ENCODE assay signal across 8 cellular contexts in genomic region chr1:15524283-15525042, GRCh38. TPM values are rescaled to one million over a fixed set of nuclear protein-coding genes. Genes with fewer than 3 reads are reported as not detected.
DNase-seq lines count a peak whose midpoint lies in the region; ATAC-seq and TF ChIP-seq lines count a peak whose summit lies in the region.

No MANE protein-coding gene starts in this region.

- no peaks in the 10 kb centered on the region for H3K36me3 ChIP-seq in aorta (ENCODE audit: control insufficient read depth in 1 of 2, insufficient read depth in 2 of 2, low read length in 1 of 2)

- H3K4me3 ChIP-seq in astrocyte of the cerebellum (ENCODE audit: low read depth, low read length): peak overlapping the region; percentile 58
- H3K4me3 ChIP-seq in aorta (ENCODE audit: low read length in 2 of 2): peak overlapping the region; percentile 88 to 91

- intact Hi-C loops in aorta (cut with DNase I): loop anchor here (5.0 to 10.0 kb wide), 2 partner anchors 93 to 200 kb away; partner anchors contain the start of gene DDI2 (in 1 of the 2)

- H3K27me3 ChIP-seq in aorta (ENCODE audit: control insufficient read depth in 1 of 2, insufficient read depth in 2 of 2, low read length in 1 of 2): no peaks in the 10 kb centered on the region

- H3K4me1 ChIP-seq in aorta (ENCODE audit: control insufficient read depth in 1 of 2, insufficient read depth in 2 of 2, low read length in 2 of 2): no peaks in the 10 kb centered on the region

- peak overlapping the region in 1 of 2 donors; percentile 100 for H3K27ac ChIP-seq in aorta (ENCODE audit: low read depth in 1 of 2, low read length in 2 of 2)

- ATAC-seq in GM18502 (IDR thresholded peaks at IDR 0.05; ENCODE audit: poor library complexity, unreplicated experiment) (peak; percentile 51), HG02973 (IDR thresholded peaks at IDR 0.05; ENCODE audit: unreplicated experiment) (peak; percentile 37), aorta (ENCODE audit: low FRiP score) (peak; percentile 90)

- 1 to 2% methylated on average over 39 to 86 of the region's 87 CpGs for WGBS in aorta, 2 donors

- H3K9me3 ChIP-seq in aorta (ENCODE audit: control insufficient read depth, low read length): no peaks in the 10 kb centered on the region

- in situ Hi-C loops in astrocyte of the cerebellum (cut with HindIII; ENCODE audit: low sequenced_read_pairs): no loop called here

- DNase-seq in NCI-H2029 (lab: John Stamatoyannopoulos, UW) (peak; percentile 98), T-helper 9 cell (peak; percentile 100), astrocyte of the cerebellum (ENCODE audit: low read depth) (peak; percentile 91), hepatic stellate cell (ENCODE audit: low spot score) (peak; percentile 94), renal cortical epithelial cell (ENCODE audit: low read depth) (peak; percentile 82), aorta (peak; percentile 100)

- no peak for TF ChIP-seq CTCF in astrocyte of the cerebellum (IDR thresholded peaks at IDR 0.05; ENCODE audit: low read depth, low read length, missing control alignments)

RNA-seq across cellular contexts. Expression of gene CASP9, which starts 0.4 kb away (rescaled TPM):
- 8.7 and 11.5 TPM in 2 replicates for total RNA-seq in renal cortical epithelial cell
- total RNA-seq in aorta: 1 to 10 TPM; 9.3 to 9.4 TPM
- polyA plus RNA-seq in aorta: 10 to 100 TPM in 1 of 2 donors, 1 to 10 TPM in 1; 7.6 to 25.3 TPM

RNA-seq across cellular contexts. Expression of gene DNAJC16, which starts 2.2 kb away (rescaled TPM):
- 9.2 and 25.7 TPM in 2 replicates for total RNA-seq in renal cortical epithelial cell
- 10 to 100 TPM; 18.0 to 19.9 TPM for total RNA-seq in aorta
- polyA plus RNA-seq in aorta: 10 to 100 TPM in 1 of 2 donors, 1 to 10 TPM in 1; 3.9 to 11.3 TPM

RNA-seq across cellular contexts. Expression of gene CELA2B, which starts 48.6 kb away (rescaled TPM):
- total RNA-seq in renal cortical epithelial cell: not detected in 2 replicates
- total RNA-seq in aorta: under 1 TPM; 0.45 to 0.57 TPM
- under 1 TPM in 1 of 2 donors, not detected in 1; 0.77 TPM for polyA plus RNA-seq in aorta

Comparison
In these comparisons a context has a peak if more than half of its experiments do, and no peak if none do; other contexts are left out.
1. ATAC-seq: peak in every context shown above with its lines; median percentile 90 in aorta; 51 in GM18502; 37 in HG02973.